In the genomic region with DNA sequence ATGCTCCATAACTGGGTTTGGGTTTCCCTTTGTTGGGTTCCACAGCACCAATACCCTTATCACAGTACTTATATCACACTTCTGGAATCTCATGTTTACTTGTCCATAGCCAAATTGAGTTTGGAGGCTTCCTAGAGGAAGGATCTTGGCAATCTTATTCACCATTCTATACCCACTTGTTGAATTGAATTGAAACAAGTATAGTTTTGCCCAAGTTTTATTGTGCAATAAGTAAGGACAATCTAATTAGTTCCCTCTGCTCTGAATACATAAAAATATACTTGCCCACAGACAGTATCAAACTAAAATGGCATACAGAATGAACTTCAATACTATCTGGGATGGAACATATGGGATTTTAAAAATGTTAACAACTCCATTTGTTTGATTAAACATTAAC, we compare ENCODE assay signal across 34 cellular contexts. TPM values are rescaled to one million over a fixed set of nuclear protein-coding genes. Genes with fewer than 3 reads are reported as not detected.
"Had no signal": no experiment of that assay in that cellular context is flagged by ENCODE, and none has a peak within 500 bp of the region (broad histone marks: within the 10 kb centered on the region; RNA-seq: fewer than 3 reads in every experiment).

No MANE protein-coding gene starts in this region.

- H3K9me3 Mint-ChIP-seq: activated B cell treated with CpG ODN at 0.5 μM for 24 hours; activated CD4-positive, alpha-beta memory T cell treated with anti-CD3 and anti-CD28 coated beads for 36 hours; activated naive CD4-positive, alpha-beta T cell treated with anti-CD3 and anti-CD28 coated beads, Interleukin-2, amount 10 ng/mL, durations not matched to agents 7 days and 5 days; activated naive CD4-positive, alpha-beta T cell treated with anti-CD3 and anti-CD28 coated beads, Interleukin-2, amount 50 U/mL, for 72 hours; activated naive CD8-positive, alpha-beta T cell treated with anti-CD3 and anti-CD28 coated beads, Interleukin-2, amount 10 ng/mL, durations not matched to agents 7 days and 5 days; T-helper 2 cell treated with Interferon-gamma antibody and Interleukin-4, amounts not matched to agents 5 μg/mL and 100 μg/mL, for 36 hours had no signal

- H3K4me1 Mint-ChIP-seq: activated B cell treated with CpG ODN at 0.5 μM for 24 hours; activated naive CD4-positive, alpha-beta T cell treated with anti-CD3 and anti-CD28 coated beads, Interleukin-2, amount 10 ng/mL, durations not matched to agents 7 days and 5 days had no signal

- H3K27ac Mint-ChIP-seq: activated B cell treated with CpG ODN at 0.5 μM for 24 hours; activated CD4-positive, alpha-beta memory T cell treated with anti-CD3 and anti-CD28 coated beads for 36 hours; activated CD8-positive, alpha-beta memory T cell treated with anti-CD3 and anti-CD28 coated beads, Interleukin-2, amount 10 ng/mL, durations not matched to agents 7 days and 5 days; activated CD8-positive, alpha-beta T cell treated with anti-CD3 and anti-CD28 coated beads, Interleukin-2, amount 10 ng/mL, durations not matched to agents 7 days and 5 days; activated naive CD4-positive, alpha-beta T cell treated with anti-CD3 and anti-CD28 coated beads, Interleukin-2, amount 10 ng/mL, durations not matched to agents 7 days and 5 days; activated naive CD4-positive, alpha-beta T cell treated with anti-CD3 and anti-CD28 coated beads, Interleukin-2, amount 50 U/mL, for 72 hours; activated naive CD8-positive, alpha-beta T cell treated with anti-CD3 and anti-CD28 coated beads, Interleukin-2, amount 10 ng/mL, durations not matched to agents 7 days and 5 days; T-helper 17 cell; T-helper 2 cell treated with Interferon-gamma antibody and Interleukin-4, amounts not matched to agents 5 μg/mL and 100 μg/mL, for 36 hours had no signal

- H3K27ac ChIP-seq: body of pancreas, epithelial cell of prostate, WERI-Rb-1 had no signal

- H3K27me3 Mint-ChIP-seq: activated B cell treated with CpG ODN at 0.5 μM for 24 hours; activated CD4-positive, alpha-beta memory T cell treated with anti-CD3 and anti-CD28 coated beads for 36 hours; activated CD8-positive, alpha-beta memory T cell treated with anti-CD3 and anti-CD28 coated beads, Interleukin-2, amount 10 ng/mL, durations not matched to agents 7 days and 5 days; activated naive CD4-positive, alpha-beta T cell treated with anti-CD3 and anti-CD28 coated beads, Interleukin-2, amount 10 ng/mL, durations not matched to agents 7 days and 5 days; activated naive CD8-positive, alpha-beta T cell treated with anti-CD3 and anti-CD28 coated beads, Interleukin-2, amount 10 ng/mL, durations not matched to agents 7 days and 5 days; T-helper 17 cell had no signal

- H3K4me3 Mint-ChIP-seq: activated B cell treated with CpG ODN at 0.5 μM for 24 hours; activated CD4-positive, alpha-beta memory T cell treated with anti-CD3 and anti-CD28 coated beads for 36 hours; activated CD8-positive, alpha-beta memory T cell treated with anti-CD3 and anti-CD28 coated beads, Interleukin-2, amount 10 ng/mL, durations not matched to agents 7 days and 5 days; activated CD8-positive, alpha-beta T cell treated with anti-CD3 and anti-CD28 coated beads, Interleukin-2, amount 10 ng/mL, durations not matched to agents 7 days and 5 days; activated naive CD4-positive, alpha-beta T cell treated with anti-CD3 and anti-CD28 coated beads, Interleukin-2, amount 10 ng/mL, durations not matched to agents 7 days and 5 days; activated naive CD8-positive, alpha-beta T cell treated with anti-CD3 and anti-CD28 coated beads, Interleukin-2, amount 10 ng/mL, durations not matched to agents 7 days and 5 days; T-helper 17 cell; T-helper 2 cell treated with Interferon-gamma antibody and Interleukin-4, amounts not matched to agents 5 μg/mL and 100 μg/mL, for 36 hours had no signal

- DNase-seq: activated B cell treated with CpG ODN at 0.5 μM for 24 hours; activated CD4-positive, alpha-beta memory T cell treated with anti-CD3 and anti-CD28 coated beads for 36 hours; activated CD4-positive, alpha-beta T cell treated with anti-CD3 and anti-CD28 coated beads for 48 hours; activated CD8-positive, alpha-beta memory T cell treated with anti-CD3 and anti-CD28 coated beads, Interleukin-2, amount 10 ng/mL, durations not matched to agents 7 days and 5 days; activated CD8-positive, alpha-beta memory T cell treated with anti-CD3 and anti-CD28 coated beads, Interleukin-2, amount 50 U/mL, for 4 hours; activated CD8-positive, alpha-beta T cell treated with anti-CD3 and anti-CD28 coated beads, Interleukin-2, amount 10 ng/mL, durations not matched to agents 7 days and 5 days; activated gamma-delta T cell; activated naive CD4-positive, alpha-beta T cell; activated naive CD4-positive, alpha-beta T cell treated with anti-CD3 and anti-CD28 coated beads, Interleukin-2, amount 10 ng/mL, durations not matched to agents 7 days and 5 days; activated naive CD8-positive, alpha-beta T cell treated with anti-CD3 and anti-CD28 coated beads, Interleukin-2, amount 10 ng/mL, durations not matched to agents 7 days and 5 days; activated T-cell treated with anti-CD3 and anti-CD28 coated beads, Interleukin-2, amount 50 U/mL, for 1 hour; activated T-cell treated with anti-CD3 and anti-CD28 coated beads, Interleukin-2, amount 50 U/mL, for 48 hours; amniotic stem cell; anterior cingulate cortex; body of pancreas; caudate nucleus; cortex of kidney; dermis blood vessel endothelial cell; effector CD8-positive, alpha-beta T cell; foreskin fibroblast; head of caudate nucleus; hippocampal formation; T-helper 1 cell; T-helper 17 cell; T1000; WERI-Rb-1 had no signal

- H3K4me3 ChIP-seq: body of pancreas had no signal

- H3K27me3 ChIP-seq: body of pancreas had no signal

- H3K9me3 ChIP-seq: body of pancreas had no signal

- FAIRE-seq: colon, endometrium, endothelial cell of umbilical vein, frontal cortex had no signal

- ATAC-seq: activated CD4-positive, CD25-positive, alpha-beta regulatory T cell treated with anti-CD3 and anti-CD28 coated beads, Interleukin-2, amount 50 U/mL, for 24 hours; activated CD8-positive, alpha-beta memory T cell treated with anti-CD3 and anti-CD28 coated beads, Interleukin-2, amount 10 ng/mL, durations not matched to agents 7 days and 5 days; activated CD8-positive, alpha-beta T cell treated with anti-CD3 and anti-CD28 coated beads, Interleukin-2, amount 10 ng/mL, durations not matched to agents 7 days and 5 days; activated naive CD4-positive, alpha-beta T cell treated with anti-CD3 and anti-CD28 coated beads, Interleukin-2, amount 50 U/mL, for 72 hours; body of pancreas; T-helper 17 cell had no signal

RNA-seq across cellular contexts. Expression of gene SCD5, which starts 52.1 kb away (rescaled TPM):
- total RNA-seq: activated B cell treated with CpG ODN at 0.5 μM for 24 hours had no signal
